ENCODE assay signal across 15 cellular contexts in genomic region chr3:125006190-125006855, GRCh38.
"Had no signal": no experiment of that assay in that cellular context is flagged by ENCODE, and none has a peak within 500 bp of the region (broad histone marks: within the 10 kb centered on the region; RNA-seq: fewer than 3 reads in every experiment).

No MANE protein-coding gene starts in this region.

- H3K27me3 ChIP-seq: hepatocyte, testis, uterus had no signal

- H3K36me3 ChIP-seq: uterus had no signal

- H3K79me2 ChIP-seq: hepatocyte had no signal

- H3K4me2 ChIP-seq: hepatocyte had no signal

- H2AFZ ChIP-seq: hepatocyte had no signal

- H3K4me3 ChIP-seq: hepatocyte, mucosa of descending colon, testis, uterus had no signal

- ATAC-seq: effector memory CD8-positive, alpha-beta T cell; mucosa of descending colon; natural killer cell treated with Interleukin-12 subunit alpha and Interleukin-12 subunit beta and Interleukin-15 and Interleukin-18, amount 100 ng/mL, for 72 hours had no signal

- DNase-seq: activated B cell treated with CpG ODN at 0.5 μM for 24 hours; activated CD4-positive, alpha-beta T cell treated with anti-CD3 and anti-CD28 coated beads, Interleukin-2, amount 10 ng/mL, durations not matched to agents 7 days and 5 days; activated CD8-positive, alpha-beta memory T cell treated with anti-CD3 and anti-CD28 coated beads for 24 hours; activated naive CD4-positive, alpha-beta T cell treated with anti-CD3 and anti-CD28 coated beads, Interleukin-2, amount 10 ng/mL, durations not matched to agents 7 days and 5 days; caudate nucleus; cortex of kidney; effector memory CD8-positive, alpha-beta T cell; mucosa of descending colon; stimulated activated CD4-positive, alpha-beta T cell treated with anti-CD3 and anti-CD28 coated beads, Interleukin-15, amount 100 ng/mL, for 24 hours; stimulated activated CD4-positive, alpha-beta T cell treated with anti-CD3 and anti-CD28 coated beads, Interleukin-4, amount 100 ng/mL, for 24 hours; T1000; testis; uterus had no signal

- H3K27ac ChIP-seq: testis, uterus had no signal

- H3K9me3 ChIP-seq: mucosa of descending colon, testis, uterus had no signal
